14 cellular contexts compared by ENCODE assay signal in the genomic region with DNA sequence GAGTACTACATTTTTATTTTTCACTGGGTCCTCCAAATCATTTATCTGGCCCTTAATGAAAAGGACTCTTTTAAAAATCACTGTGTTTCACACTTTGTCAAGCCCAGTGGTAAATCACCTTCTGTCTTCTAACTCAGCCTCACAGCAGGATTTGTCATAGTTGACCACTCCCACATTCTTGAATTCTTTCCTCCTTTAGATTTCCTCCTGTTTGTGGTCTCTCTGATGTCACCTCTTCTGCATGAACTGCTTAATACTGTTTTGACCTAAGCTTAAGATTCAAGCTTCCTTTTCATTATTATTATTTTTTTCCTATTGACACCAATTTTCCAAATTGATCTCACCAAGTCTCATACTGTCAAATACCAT.
DNase-seq lines count a peak whose midpoint lies in the region; ATAC-seq, FAIRE-seq and TF ChIP-seq lines count a peak whose summit lies in the region.
"Had no signal": no experiment of that assay in that cellular context is flagged by ENCODE, and none has a peak within 500 bp of the region (broad histone marks: within the 10 kb centered on the region; RNA-seq: fewer than 3 reads in every experiment).

No MANE protein-coding gene starts in this region.

- in situ Hi-C loops in mammary epithelial cell (cut with MboI; ENCODE audit: low sequenced_read_pairs in 2 of 2): no loop called here

- BruUV-seq in mammary epithelial cell (replicated peaks; lab: Mats Ljungman, UMichigan): no TSS peak

- TF ChIP-seq CTCF in AG09309 (IDR thresholded peaks at IDR 0.05; ENCODE audit: control insufficient read depth, insufficient read depth, low read depth, low read length, missing control alignments) (no peak), mammary epithelial cell (conservative IDR thresholded peaks at IDR 0.05 in 1 of 2, IDR thresholded peaks at IDR 0.05 in 1 of 2; ENCODE audit: extremely low read depth in 1 of 2, insufficient read depth in 1 of 2, low read depth in 1 of 2, low read length in 2 of 2) (no peak), kidney epithelial cell (IDR thresholded peaks at IDR 0.05; ENCODE audit: insufficient read depth, low read length, poor library complexity, severe bottlenecking) (no peak)

- no peaks in the 10 kb centered on the region for H3K36me3 ChIP-seq in mammary epithelial cell (ENCODE audit: insufficient read depth, low read length)
- H3K36me3 ChIP-seq in kidney epithelial cell (ENCODE audit: control insufficient read depth, insufficient read depth, low read length): no peaks in the 10 kb centered on the region
- H3K36me3 ChIP-seq: BE2C, uterus had no signal

- H4K20me1 ChIP-seq in mammary epithelial cell (ENCODE audit: insufficient read depth, low read length): no peaks in the 10 kb centered on the region

- H3K27me3 ChIP-seq in mammary epithelial cell (ENCODE audit: insufficient read depth, low read length): no peaks in the 10 kb centered on the region
- H3K27me3 ChIP-seq in kidney epithelial cell (ENCODE audit: control insufficient read depth, insufficient read depth, low read length): no peaks in the 10 kb centered on the region
- H3K27me3 ChIP-seq in right cardiac atrium (ENCODE audit: control insufficient read depth, insufficient read depth): no peaks in the 10 kb centered on the region
- H3K27me3 ChIP-seq: BE2C, uterus had no signal

- intact Hi-C loops in mammary epithelial cell (cut with micrococcal nuclease) (no loop called here), right cardiac atrium (cut with DNase I) (no loop called here)

- no peak overlapping the region for H3K9ac ChIP-seq in mammary epithelial cell (ENCODE audit: insufficient read depth, low read length)

- H3K4me1 ChIP-seq in mammary epithelial cell (ENCODE audit: insufficient read depth, low read length): peaks cover 28% of the 10 kb centered on the region
- peaks cover 2% of the 10 kb centered on the region for H3K4me1 ChIP-seq in right cardiac atrium (ENCODE audit: control insufficient read depth, insufficient read depth, low read length)
- H3K4me1 ChIP-seq: BE2C, uterus had no signal

- CTCF ChIA-PET in mammary epithelial cell (lab: Charles Lee; ENCODE audit: low non-redundant PET): no interaction called here

- FAIRE-seq in HTR-8/SVneo (lab: Jason Lieb, UNC): no peak

- H2AFZ ChIP-seq in mammary epithelial cell (ENCODE audit: low read depth, low read length): no peak overlapping the region

- no peak for ATAC-seq in right cardiac atrium
- ATAC-seq: left colon had no signal

- no peaks in the 10 kb centered on the region for H3K9me3 ChIP-seq in mammary epithelial cell (replicated peaks; ENCODE audit: insufficient read depth, low read length)
- H3K9me3 ChIP-seq in right cardiac atrium (ENCODE audit: control insufficient read depth, low read length): no peaks in the 10 kb centered on the region
- H3K9me3 ChIP-seq: BE2C, uterus had no signal

- no peaks in the 10 kb centered on the region for H3K79me2 ChIP-seq in mammary epithelial cell (ENCODE audit: insufficient read depth, low read length)

- no peak overlapping the region for H3K4me2 ChIP-seq in mammary epithelial cell (ENCODE audit: insufficient read depth, low read depth, low read length)

- H3K4me3 ChIP-seq in AG09309 (ENCODE audit: control insufficient read depth, low read depth, low read length) (no peak overlapping the region), mammary epithelial cell (replicated peaks in 1 of 3; ENCODE audit: insufficient read depth in 1 of 3, low read depth in 2 of 3, low read length in 3 of 3) (no peak overlapping the region), kidney epithelial cell (ENCODE audit: low read depth, low read length) (no peak overlapping the region), right cardiac atrium (ENCODE audit: low read length) (no peak overlapping the region)
- H3K4me3 ChIP-seq: uterus had no signal

- DNase-seq in AG09309 (ENCODE audit: low read depth) (peak; percentile 14), HTR-8/SVneo (ENCODE audit: insufficient read length, low spot score) (peak; percentile 15), mammary epithelial cell (peak; percentile 68), kidney epithelial cell (ENCODE audit: low read depth) (peak; percentile 73), NCI-H1417 (lab: John Stamatoyannopoulos, UW) (no peak), retina (no peak), right cardiac atrium (no peak), caudate nucleus (lab: John Stamatoyannopoulos, UW) (no peak)
- DNase-seq: activated CD4-positive, CD25-positive, alpha-beta regulatory T cell; activated T-cell treated with anti-CD3 and anti-CD28 coated beads, Interleukin-2, amount 50 U/mL, for 48 hours; BE2C; left colon; NCI-H82; uterus had no signal

- H3K27ac ChIP-seq in mammary epithelial cell (ENCODE audit: insufficient read depth, low read depth, low read length): no peak overlapping the region
- no peak overlapping the region for H3K27ac ChIP-seq in right cardiac atrium (ENCODE audit: low read length)
- no peak overlapping the region for H3K27ac ChIP-seq in caudate nucleus (ENCODE audit: low read depth, low read length)
- H3K27ac ChIP-seq: uterus had no signal

- dilution Hi-C loops in mammary epithelial cell (cut with HindIII; ENCODE audit: low sequenced_read_pairs): no loop called here

Comparison
In these comparisons a context has a peak if more than half of its experiments do, and no peak if none do; other contexts are left out.
1. DNase-seq: peak in AG09309 (single experiment), HTR-8/SVneo (single experiment), mammary epithelial cell (single experiment) and kidney epithelial cell (single experiment); none in NCI-H1417 (0 of 3), retina (single experiment), right cardiac atrium (0 of 3) and caudate nucleus (0 of 61).